Comparison of ENCODE assay signal across 8 cellular contexts in the genomic region with DNA sequence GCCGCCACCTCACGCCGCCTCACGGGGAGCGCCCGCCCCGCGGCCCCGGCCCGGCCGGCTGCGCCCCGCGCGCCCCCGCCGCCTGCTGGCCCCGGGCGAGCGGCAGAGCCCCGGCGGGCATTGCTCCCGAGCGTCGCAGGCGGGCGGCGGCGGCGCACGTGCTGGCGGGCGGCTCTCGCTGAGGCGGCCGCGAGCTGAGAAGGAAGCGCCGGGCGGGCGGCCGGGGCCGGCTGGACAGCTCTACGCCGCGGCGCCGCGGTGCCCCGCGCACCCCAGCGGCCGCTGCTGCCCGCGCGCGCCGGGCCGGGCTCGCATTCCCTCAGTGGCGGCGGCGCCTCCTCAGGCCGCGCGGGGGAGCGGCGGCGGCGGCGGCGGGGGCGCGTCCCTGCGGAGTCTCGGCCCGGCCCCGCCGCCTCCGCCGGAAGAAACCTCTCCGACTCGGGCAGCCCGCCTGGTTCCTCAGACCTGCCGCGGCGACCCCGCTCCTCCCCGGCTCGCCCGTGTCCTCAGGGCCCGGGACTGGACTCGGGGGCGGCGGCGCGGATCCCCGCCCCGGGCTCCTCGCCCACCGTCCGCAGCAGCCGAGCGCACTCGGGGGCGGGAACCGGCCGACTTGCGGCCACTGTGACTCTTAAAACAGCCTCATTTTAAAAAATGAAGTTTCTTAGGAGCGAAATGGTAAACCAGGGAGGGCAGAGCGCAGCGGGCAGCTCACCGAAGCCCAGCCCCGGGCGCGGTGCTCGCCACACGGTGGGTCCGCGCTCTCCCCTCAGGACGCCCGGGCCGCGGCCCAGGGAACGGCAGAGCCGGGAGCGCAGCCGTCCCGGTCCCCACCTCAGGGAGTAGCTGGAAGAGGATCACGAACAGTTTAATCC. TPM values are rescaled to one million over a fixed set of nuclear protein-coding genes. Genes with fewer than 3 reads are reported as not detected.
A peak's percentile ranks its signal among the peaks of the same experiment; 100 is the strongest.
DNase-seq lines count a peak whose midpoint lies in the region; ATAC-seq and TF ChIP-seq lines count a peak whose summit lies in the region.

Gene PITPNM2 (minus strand): TSS at position 287 of the 875 bp plus-strand sequence. CDS start 116,500 bp downstream, outside the sequence.

- ATAC-seq in HG03354 (IDR thresholded peaks at IDR 0.05; ENCODE audit: poor library complexity, severe bottlenecking, unreplicated experiment) = peak; percentile 69

- H3K9me2 ChIP-seq in neural cell (ENCODE audit: insufficient read depth, low read length) = no peaks in the 10 kb centered on the region

- peak within 1 kb of the TSS; percentile 67 for H3K4me3 ChIP-seq in fibroblast of villous mesenchyme (ENCODE audit: low read depth, low read length)
- H3K4me3 ChIP-seq in neural cell (ENCODE audit: low read length) = peak within 1 kb of the TSS; percentile 74
- peak within 1 kb of the TSS; percentile 53 to 78 (median 58) for H3K4me3 ChIP-seq in thyroid gland (replicated peaks in 1 of 3)

- H3K79me2 ChIP-seq in neural cell (replicated peaks; ENCODE audit: insufficient read depth, low read length) = no peaks in the 10 kb centered on the region

- peak within 1 kb of the TSS; percentile 33 for H2AFZ ChIP-seq in neural cell (ENCODE audit: low read depth, low read length)

- H3K27me3 ChIP-seq in neural cell (ENCODE audit: insufficient read depth, low read depth, low read length) (peaks cover 6% of the 10 kb centered on the region), thyroid gland (no peaks in the 10 kb centered on the region)

- no peaks in the 10 kb centered on the region for H3F3A ChIP-seq in neural cell (ENCODE audit: insufficient read depth, low read length, poor library complexity, severe bottlenecking)

- peak within 1 kb of the TSS; percentile 30 for H3K4me2 ChIP-seq in neural cell (ENCODE audit: low read length)

- peak; percentile 41 for DNase-seq in NCI-H345 (lab: John Stamatoyannopoulos, UW)
- no peak for DNase-seq in NCI-H345 treated with DMSO at 0.1 percent for 48 hours (lab: John Stamatoyannopoulos, UW; ENCODE audit: unreplicated experiment)
- DNase-seq in RKO (ENCODE audit: low spot score) = peak; percentile 60
- DNase-seq in activated T-helper 9 cell treated with anti-CD3 and anti-CD28 coated beads, Interleukin-2, amount 50 U/mL, for 16 hours (ENCODE audit: low read depth) = peak; percentile 39
- DNase-seq in fibroblast of villous mesenchyme (ENCODE audit: low read depth) = peak; percentile 68
- DNase-seq in thyroid gland = peak; percentile 63

- H3K36me3 ChIP-seq in neural cell (ENCODE audit: insufficient read depth, low read length) (no peaks in the 10 kb centered on the region), thyroid gland (no peaks in the 10 kb centered on the region)

- TF ChIP-seq CTCF in fibroblast of villous mesenchyme (IDR thresholded peaks at IDR 0.05; ENCODE audit: insufficient read depth, low read depth, low read length) (no peak), neural cell (IDR thresholded peaks at IDR 0.05; ENCODE audit: poor library complexity, severe bottlenecking) (peak; percentile 48), thyroid gland (IDR thresholded peaks at IDR 0.05) (peak in 3 of 6 experiments; percentile 36 to 46 (median 38))

- no peaks in the 10 kb centered on the region for H3K9me3 ChIP-seq in neural cell (ENCODE audit: low read length)
- no peaks in the 10 kb centered on the region for H3K9me3 ChIP-seq in thyroid gland

- H3K27ac ChIP-seq in neural cell (ENCODE audit: low read length) = no peak within 1 kb of the TSS
- H3K27ac ChIP-seq in thyroid gland = peak within 1 kb of the TSS; percentile 59 to 91 (median 75)

- TF ChIP-seq RAD21 in neural cell (conservative IDR thresholded peaks at IDR 0.05) = no peak

- TF ChIP-seq EP300 in neural cell (conservative IDR thresholded peaks at IDR 0.05; ENCODE audit: poor library complexity, severe bottlenecking) = no peak

- intact Hi-C loops in thyroid gland (cut with DNase I) = loop anchor here (10.0 kb wide), 1 partner anchor 106 kb away; no protein-coding TSS in a partner anchor

- H3K9ac ChIP-seq in neural cell (ENCODE audit: low read length) = peak within 1 kb of the TSS; percentile 65

- WGBS in thyroid gland, 2 donors = 1% methylated on average over 16 to 24 of the region's 130 CpGs

- no peaks in the 10 kb centered on the region for H4K20me1 ChIP-seq in neural cell (ENCODE audit: insufficient read depth)

- TF ChIP-seq POLR2A in thyroid gland (IDR thresholded peaks at IDR 0.05) = peak in 1 of 2 donors; percentile 32

- H3K4me1 ChIP-seq in thyroid gland = peaks cover 18 to 20% of the 10 kb centered on the region in 2 donors

TF ChIP-seq in neural cell, 6 proteins besides CTCF, POLR2A, EP300 and RAD21:
- TF ChIP-seq MXI1 (conservative IDR thresholded peaks at IDR 0.05; ENCODE audit: poor library complexity, severe bottlenecking) (peak; percentile 30), EZH2 (IDR thresholded peaks at IDR 0.05; ENCODE audit: borderline replicate concordance, insufficient read depth, low read length, poor library complexity, severe bottlenecking) (no peak), POLR2AphosphoS5 (IDR thresholded peaks at IDR 0.05) (no peak), TAF1 (IDR thresholded peaks at IDR 0.05; ENCODE audit: low read depth) (no peak), SMC3 (conservative IDR thresholded peaks at IDR 0.05; ENCODE audit: poor library complexity) (peak; percentile 58)
- TF ChIP-seq, protein P1, sequence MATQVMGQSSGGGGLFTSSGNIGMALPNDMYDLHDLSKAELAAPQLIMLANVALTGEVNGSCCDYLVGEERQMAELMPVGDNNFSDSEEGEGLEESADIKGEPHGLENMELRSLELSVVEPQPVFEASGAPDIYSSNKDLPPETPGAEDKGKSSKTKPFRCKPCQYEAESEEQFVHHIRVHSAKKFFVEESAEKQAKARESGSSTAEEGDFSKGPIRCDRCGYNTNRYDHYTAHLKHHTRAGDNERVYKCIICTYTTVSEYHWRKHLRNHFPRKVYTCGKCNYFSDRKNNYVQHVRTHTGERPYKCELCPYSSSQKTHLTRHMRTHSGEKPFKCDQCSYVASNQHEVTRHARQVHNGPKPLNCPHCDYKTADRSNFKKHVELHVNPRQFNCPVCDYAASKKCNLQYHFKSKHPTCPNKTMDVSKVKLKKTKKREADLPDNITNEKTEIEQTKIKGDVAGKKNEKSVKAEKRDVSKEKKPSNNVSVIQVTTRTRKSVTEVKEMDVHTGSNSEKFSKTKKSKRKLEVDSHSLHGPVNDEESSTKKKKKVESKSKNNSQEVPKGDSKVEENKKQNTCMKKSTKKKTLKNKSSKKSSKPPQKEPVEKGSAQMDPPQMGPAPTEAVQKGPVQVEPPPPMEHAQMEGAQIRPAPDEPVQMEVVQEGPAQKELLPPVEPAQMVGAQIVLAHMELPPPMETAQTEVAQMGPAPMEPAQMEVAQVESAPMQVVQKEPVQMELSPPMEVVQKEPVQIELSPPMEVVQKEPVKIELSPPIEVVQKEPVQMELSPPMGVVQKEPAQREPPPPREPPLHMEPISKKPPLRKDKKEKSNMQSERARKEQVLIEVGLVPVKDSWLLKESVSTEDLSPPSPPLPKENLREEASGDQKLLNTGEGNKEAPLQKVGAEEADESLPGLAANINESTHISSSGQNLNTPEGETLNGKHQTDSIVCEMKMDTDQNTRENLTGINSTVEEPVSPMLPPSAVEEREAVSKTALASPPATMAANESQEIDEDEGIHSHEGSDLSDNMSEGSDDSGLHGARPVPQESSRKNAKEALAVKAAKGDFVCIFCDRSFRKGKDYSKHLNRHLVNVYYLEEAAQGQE (IDR thresholded peaks at IDR 0.05; ENCODE audit: borderline replicate concordance) = no peak

RNA-seq across cellular contexts. Expression of gene PITPNM2, which starts in this region (rescaled TPM):
- total RNA-seq in fibroblast of villous mesenchyme = 3.9 and 4.2 TPM in 2 replicates
- 0.52 and 0.82 TPM in 2 replicates for polyA plus RNA-seq in neural cell
- 3.2 and 4.4 TPM in 2 replicates for polyA minus RNA-seq in neural cell
- 10 to 100 TPM in 2 of 4 donors, 1 to 10 TPM in 2; 4.1 to 22.4 (median 9.3) TPM for total RNA-seq in thyroid gland
